30 cellular contexts compared by ENCODE assay signal in genomic region chr1:197341626-197342025, GRCh38.
"Had no signal": no experiment of that assay in that cellular context is flagged by ENCODE, and none has a peak within 500 bp of the region (broad histone marks: within the 10 kb centered on the region; RNA-seq: fewer than 3 reads in every experiment).

No MANE protein-coding gene starts in this region.

- H3K36me3 ChIP-seq: ascending aorta, SJSA1 had no signal

- H3K27ac ChIP-seq: ascending aorta, body of pancreas, SJSA1 had no signal

- DNase-seq: activated CD4-positive, alpha-beta memory T cell treated with anti-CD3 and anti-CD28 coated beads for 36 hours; activated CD4-positive, alpha-beta T cell treated with anti-CD3 and anti-CD28 coated beads for 4 hours; activated CD4-positive, alpha-beta T cell treated with anti-CD3 and anti-CD28 coated beads, Interleukin-2, amount 50 U/mL, for 1 hour; activated CD4-positive, CD25-positive, alpha-beta regulatory T cell treated with anti-CD3 and anti-CD28 coated beads, Interleukin-2, amount 50 U/mL, for 72 hours; activated gamma-delta T cell treated with Interleukin-2 at 50 U/mL for 16 hours; activated naive CD4-positive, alpha-beta T cell treated with anti-CD3 and anti-CD28 coated beads for 36 hours; activated T-cell treated with anti-CD3 and anti-CD28 coated beads for 4 hours; activated T-cell treated with anti-CD3 and anti-CD28 coated beads, Interleukin-2, amount 50 U/mL, for 4 hours; amygdala; body of pancreas; caudate nucleus; cerebellar nuclear complex; Karpas-422; KBM-7; MM.1S; MV-4-11; NCI-H1092; NCI-H1417; NCI-H146; NCI-H187; NCI-H2029 treated with DMSO at 0.1 percent for 48 hours; NCI-H2107; NCI-H345; NCI-H524 treated with DMSO at 0.1 percent for 48 hours; SHP77 treated with DMSO at 0.1 percent for 48 hours; SK-N-SH had no signal

- ATAC-seq: activated naive CD4-positive, alpha-beta T cell treated with anti-CD3 and anti-CD28 coated beads, Interleukin-2, amount 50 U/mL, for 72 hours; activated T-cell treated with anti-CD3 and anti-CD28 coated beads, Interleukin-2, amount 50 U/mL, for 4 hours; body of pancreas; Panc1 had no signal

- H3K9me3 ChIP-seq: ascending aorta, body of pancreas, SJSA1, SK-N-SH had no signal

- H3K4me1 ChIP-seq: ascending aorta, body of pancreas had no signal

- H3K4me3 ChIP-seq: ascending aorta, body of pancreas, SJSA1 had no signal

- H3K27me3 ChIP-seq: ascending aorta, body of pancreas, SJSA1 had no signal
